In genomic region chr3:50292159-50292923, GRCh38 we compare ENCODE assay signal across 8 cellular contexts. TPM values are rescaled to one million over a fixed set of nuclear protein-coding genes. Genes with fewer than 3 reads are reported as not detected.
DNase-seq lines count a peak whose midpoint lies in the region; ATAC-seq and TF ChIP-seq lines count a peak whose summit lies in the region.

Gene IFRD2, minus strand, starts transcription at chr3:50292429. Its CDS starts 155 bp downstream, at chr3:50292274.

- H3K4me3 ChIP-seq in left ventricle myocardium inferior: peak within 1 kb of the TSS; percentile 95
- peak within 1 kb of the TSS; percentile 88 to 92 for H3K4me3 ChIP-seq in prostate gland
- H3K4me3 ChIP-seq in urinary bladder (ENCODE audit: low read depth, low read length): peak within 1 kb of the TSS; percentile 87

- TF ChIP-seq POLR2A in GM15510 (IDR thresholded peaks at IDR 0.05; ENCODE audit: borderline replicate concordance, extremely low read depth, insufficient read length) (peak; percentile 59), prostate gland (IDR thresholded peaks at IDR 0.05) (peak; percentile 69)

- ATAC-seq in HG02885 (IDR thresholded peaks at IDR 0.05; ENCODE audit: poor library complexity, unreplicated experiment) (peak; percentile 98), T-helper 17 cell (peak; percentile 99)

- H3K27ac ChIP-seq in left ventricle myocardium inferior (replicated peaks) (peak within 1 kb of the TSS; percentile 93), prostate gland (peak within 1 kb of the TSS; percentile 86 to 88), urinary bladder (ENCODE audit: low read depth) (no peak within 1 kb of the TSS)

- peak within 1 kb of the TSS; percentile 89 for H3K27ac Mint-ChIP-seq in T-helper 17 cell

- peaks cover 14% of the 10 kb centered on the region for H3K4me1 Mint-ChIP-seq in T-helper 17 cell

- WGBS in prostate gland: under 1% methylated on average over 65 of the region's 65 CpGs
- 1% methylated on average over 65 of the region's 65 CpGs for WGBS in urinary bladder

- H3K9me3 ChIP-seq in T-helper 17 cell (ENCODE audit: control insufficient read depth, low read length, poor library complexity, severe bottlenecking) (no peaks in the 10 kb centered on the region), left ventricle myocardium inferior (replicated peaks) (no peaks in the 10 kb centered on the region), prostate gland (no peaks in the 10 kb centered on the region)

- intact Hi-C loops in left ventricle myocardium inferior (cut with micrococcal nuclease): no loop called here
- intact Hi-C loops in prostate gland (cut with DNase I): no loop called here

- peak; percentile 76 for DNase-seq in NCI-H1694 treated with DMSO at 0.1 percent for 48 hours (lab: John Stamatoyannopoulos, UW)
- peak; percentile 90 to 93 (median 92) for DNase-seq in T-helper 17 cell
- peak; percentile 61 to 99 (median 97) for DNase-seq in amygdala (lab: John Stamatoyannopoulos, UW)
- DNase-seq in left ventricle myocardium inferior: peak; percentile 97
- peak; percentile 98 for DNase-seq in prostate gland (ENCODE audit: low spot score)

- H3K27me3 Mint-ChIP-seq in T-helper 17 cell: no peaks in the 10 kb centered on the region

- H3K4me1 ChIP-seq in left ventricle myocardium inferior: peaks cover 41% of the 10 kb centered on the region
- peaks cover 5% of the 10 kb centered on the region for H3K4me1 ChIP-seq in prostate gland (replicated peaks)
- no peaks in the 10 kb centered on the region for H3K4me1 ChIP-seq in urinary bladder (ENCODE audit: insufficient read depth)

- H3K36me3 ChIP-seq in left ventricle myocardium inferior (peaks cover 29% of the 10 kb centered on the region), prostate gland (peaks cover 10 to 22% of the 10 kb centered on the region in 2 donors), urinary bladder (ENCODE audit: insufficient read depth) (no peaks in the 10 kb centered on the region)

- no peaks in the 10 kb centered on the region for H3K36me3 Mint-ChIP-seq in T-helper 17 cell (ENCODE audit: low read depth)

- peak within 1 kb of the TSS; percentile 92 for H3K4me3 Mint-ChIP-seq in T-helper 17 cell

- no peaks in the 10 kb centered on the region for H3K27me3 ChIP-seq in left ventricle myocardium inferior (ENCODE audit: low read depth)
- no peaks in the 10 kb centered on the region for H3K27me3 ChIP-seq in prostate gland (replicated peaks; ENCODE audit: insufficient read depth)

- no peak for TF ChIP-seq CTCF in left ventricle myocardium inferior (IDR thresholded peaks at IDR 0.05; ENCODE audit: borderline replicate concordance)
- peak in 2 of 4 experiments; percentile 9 to 33 for TF ChIP-seq CTCF in prostate gland (IDR thresholded peaks at IDR 0.05)

RNA-seq across cellular contexts. Expression of gene IFRD2, which starts in this region (rescaled TPM):
- 10 to 100 TPM; 46.7 to 49.2 TPM for total RNA-seq in T-helper 17 cell
- total RNA-seq in left ventricle myocardium inferior: 54.9 TPM
- total RNA-seq in prostate gland: 10 to 100 TPM; 93.0 to 99.9 TPM
- total RNA-seq in urinary bladder: 19.5 TPM
- 52.9 TPM for polyA plus RNA-seq in urinary bladder
